In genomic region chr7:139958599-139959380, GRCh38 we compare ENCODE assay signal across 17 cellular contexts.
"Had no signal": no experiment of that assay in that cellular context is flagged by ENCODE, and none has a peak within 500 bp of the region (broad histone marks: within the 10 kb centered on the region; RNA-seq: fewer than 3 reads in every experiment).

No MANE protein-coding gene starts in this region.

- H3K9me3 ChIP-seq: adrenal gland, heart right ventricle, transverse colon had no signal

- H3K9me3 Mint-ChIP-seq: activated naive CD4-positive, alpha-beta T cell treated with anti-CD3 and anti-CD28 coated beads, Interleukin-2, amount 50 U/mL, for 24 hours; endodermal cell; immature natural killer cell; natural killer cell; stimulated activated naive CD8-positive, alpha-beta T cell treated with anti-CD3 and anti-CD28 coated beads, Interleukin-15, Interleukin-2, amounts not matched to agents 100 ng/mL and 50 ng/mL, for 24 hours had no signal

- H3K36me3 Mint-ChIP-seq: activated naive CD4-positive, alpha-beta T cell treated with anti-CD3 and anti-CD28 coated beads, Interleukin-2, amount 50 U/mL, for 24 hours had no signal

- H3K4me3 Mint-ChIP-seq: activated naive CD4-positive, alpha-beta T cell treated with anti-CD3 and anti-CD28 coated beads, Interleukin-2, amount 50 U/mL, for 24 hours; endodermal cell; immature natural killer cell; natural killer cell; stimulated activated naive CD8-positive, alpha-beta T cell treated with anti-CD3 and anti-CD28 coated beads, Interleukin-15, Interleukin-2, amounts not matched to agents 100 ng/mL and 50 ng/mL, for 24 hours had no signal

- H3K27ac ChIP-seq: adrenal gland, epithelial cell of prostate, heart right ventricle, transverse colon, WERI-Rb-1 had no signal

- H3K4me1 ChIP-seq: adrenal gland, heart right ventricle, transverse colon had no signal

- H3K36me3 ChIP-seq: adrenal gland, transverse colon, WERI-Rb-1 had no signal

- H3K27me3 Mint-ChIP-seq: activated naive CD4-positive, alpha-beta T cell treated with anti-CD3 and anti-CD28 coated beads, Interleukin-2, amount 50 U/mL, for 24 hours; stimulated activated naive CD8-positive, alpha-beta T cell treated with anti-CD3 and anti-CD28 coated beads, Interleukin-15, Interleukin-2, amounts not matched to agents 100 ng/mL and 50 ng/mL, for 24 hours had no signal

- H3K4me3 ChIP-seq: adrenal gland, heart right ventricle, transverse colon had no signal

- H3K27ac Mint-ChIP-seq: activated naive CD4-positive, alpha-beta T cell treated with anti-CD3 and anti-CD28 coated beads, Interleukin-2, amount 50 U/mL, for 24 hours; endodermal cell; immature natural killer cell; natural killer cell; progenitor cell of endocrine pancreas; stimulated activated naive CD8-positive, alpha-beta T cell treated with anti-CD3 and anti-CD28 coated beads, Interleukin-15, Interleukin-2, amounts not matched to agents 100 ng/mL and 50 ng/mL, for 24 hours had no signal

- H3K4me1 Mint-ChIP-seq: activated naive CD4-positive, alpha-beta T cell treated with anti-CD3 and anti-CD28 coated beads, Interleukin-2, amount 50 U/mL, for 24 hours had no signal

- DNase-seq: activated CD4-positive, alpha-beta T cell treated with anti-CD3 and anti-CD28 coated beads for 1 hour; activated CD4-positive, alpha-beta T cell treated with anti-CD3 and anti-CD28 coated beads, Interleukin-2, amount 50 U/mL, for 4 hours; activated gamma-delta T cell; adrenal gland; endodermal cell; heart right ventricle; immature natural killer cell; natural killer cell; stimulated activated CD4-positive, alpha-beta T cell treated with anti-CD3 and anti-CD28 coated beads, Interleukin-15, amount 100 ng/mL, for 24 hours; stimulated activated CD4-positive, alpha-beta T cell treated with anti-CD3 and anti-CD28 coated beads, Interleukin-2, amount 100 ng/mL, for 48 hours; SW 1271; transverse colon; WERI-Rb-1 had no signal
